ENCODE assay signal across 18 cellular contexts in genomic region chr5:1526681-1527131, GRCh38. TPM values are rescaled to one million over a fixed set of nuclear protein-coding genes. Genes with fewer than 3 reads are reported as not detected.
DNase-seq lines count a peak whose midpoint lies in the region; ATAC-seq and TF ChIP-seq lines count a peak whose summit lies in the region.
"Had no signal": no experiment of that assay in that cellular context is flagged by ENCODE, and none has a peak within 500 bp of the region (broad histone marks: within the 10 kb centered on the region; RNA-seq: fewer than 3 reads in every experiment).

No MANE protein-coding gene starts in this region.

- DNase-seq in left ventricle myocardium superior (peak; percentile 8), left ventricle myocardium inferior (no peak), body of pancreas (peak in 3 of 4 donors; percentile 1 to 6 (median 3)), ureter (ENCODE audit: low spot score) (peak; percentile 41), SW480 (ENCODE audit: low spot score) (no peak), iPS-NIHi7 (ENCODE audit: extremely low spot score) (no peak)
- DNase-seq in activated naive CD4-positive, alpha-beta T cell (lab: John Stamatoyannopoulos, UW) = no peak
- DNase-seq: activated CD4-positive, alpha-beta T cell treated with anti-CD3 and anti-CD28 coated beads, Interleukin-2, amount 50 U/mL, for 4 hours; activated naive CD4-positive, alpha-beta T cell treated with anti-CD3 and anti-CD28 coated beads, Interleukin-2, amount 50 U/mL, for 16 hours; DMS153; NCI-H187 treated with DMSO at 0.1 percent for 48 hours; NCI-H748 treated with DMSO at 0.1 percent for 48 hours; nephron progenitor cell had no signal

- peaks cover 14% of the 10 kb centered on the region for H3K27me3 Mint-ChIP-seq in nephron (ENCODE audit: low read depth)

- H3K27ac ChIP-seq in left ventricle myocardium inferior (replicated peaks) (no peak overlapping the region), body of pancreas (no peak overlapping the region)
- H3K27ac ChIP-seq: RWPE1, thyroid gland had no signal

- H3K4me1 ChIP-seq in left ventricle myocardium inferior (peaks cover 24% of the 10 kb centered on the region), body of pancreas (peaks cover 15% of the 10 kb centered on the region)

- TF ChIP-seq CTCF in left ventricle myocardium inferior (IDR thresholded peaks at IDR 0.05; ENCODE audit: borderline replicate concordance) (no peak), body of pancreas (IDR thresholded peaks at IDR 0.05) (no peak), nephron (IDR thresholded peaks at IDR 0.05; ENCODE audit: unreplicated experiment in 3 of 3) (no peak)

- H3K36me3 ChIP-seq in left ventricle myocardium inferior = no peaks in the 10 kb centered on the region
- no peaks in the 10 kb centered on the region for H3K36me3 ChIP-seq in body of pancreas (replicated peaks in 1 of 2; ENCODE audit: insufficient read depth in 1 of 2, low read depth in 2 of 2)
- H3K36me3 ChIP-seq: thyroid gland had no signal

- H3K4me3 Mint-ChIP-seq in nephron = peak overlapping the region in 2 of 3 experiments; percentile 25 to 36
- H3K4me3 Mint-ChIP-seq: nephron progenitor cell had no signal

- H3K36me3 Mint-ChIP-seq in nephron (ENCODE audit: low read depth) = no peaks in the 10 kb centered on the region

- H3K4me1 Mint-ChIP-seq in nephron = peaks cover 12% of the 10 kb centered on the region

- intact Hi-C loops in left ventricle myocardium superior (cut with micrococcal nuclease) (no loop called here), left ventricle myocardium inferior (cut with micrococcal nuclease) (no loop called here), body of pancreas (cut with DNase I) (no loop called here)

- H3K9me3 ChIP-seq in left ventricle myocardium inferior (replicated peaks) (no peaks in the 10 kb centered on the region), body of pancreas (no peaks in the 10 kb centered on the region)
- H3K9me3 ChIP-seq: spleen, thyroid gland had no signal

- 78 to 84% methylated on average over 9 of the region's 9 CpGs for WGBS in body of pancreas, 2 donors

- H3K27ac Mint-ChIP-seq in nephron = peak overlapping the region in 1 of 3 experiments; percentile 15
- H3K27ac Mint-ChIP-seq: nephron progenitor cell had no signal

- H3K4me3 ChIP-seq in left ventricle myocardium inferior = no peak overlapping the region
- H3K4me3 ChIP-seq in body of pancreas = no peak overlapping the region
- H3K4me3 ChIP-seq: spleen, thyroid gland had no signal

- no peak for TF ChIP-seq POLR2A in body of pancreas (IDR thresholded peaks at IDR 0.05)

- H3K9me3 Mint-ChIP-seq in nephron = no peaks in the 10 kb centered on the region
- H3K9me3 Mint-ChIP-seq: nephron progenitor cell had no signal

- ATAC-seq in left ventricle myocardium superior (no peak), body of pancreas (no peak)
- ATAC-seq: left colon had no signal

- H3K27me3 ChIP-seq in left ventricle myocardium inferior (ENCODE audit: low read depth) (no peaks in the 10 kb centered on the region), body of pancreas (no peaks in the 10 kb centered on the region)
- H3K27me3 ChIP-seq: spleen, thyroid gland had no signal

RNA-seq across cellular contexts. Expression of gene LPCAT1, which starts 2.9 kb away (rescaled TPM):
- total RNA-seq in left ventricle myocardium superior = 13.4 TPM
- total RNA-seq in left ventricle myocardium inferior = 11.0 TPM
- 10 to 100 TPM; 17.1 to 21.5 TPM for total RNA-seq in body of pancreas
- 48.0 TPM for total RNA-seq in ureter

Comparison
In these comparisons a context has a peak if more than half of its experiments do, and no peak if none do; other contexts are left out.
1. DNase-seq: peak in left ventricle myocardium superior (single experiment), body of pancreas (3 of 4) and ureter (single experiment); none in left ventricle myocardium inferior (single experiment), activated naive CD4-positive, alpha-beta T cell (0 of 4), SW480 (single experiment) and iPS-NIHi7 (single experiment).